Comparison of ENCODE assay signal across 13 cellular contexts in genomic region chrX:16160729-16161128, GRCh38. TPM values are rescaled to one million over a fixed set of nuclear protein-coding genes. Genes with fewer than 3 reads are reported as not detected.
DNase-seq lines count a peak whose midpoint lies in the region; FAIRE-seq and TF ChIP-seq lines count a peak whose summit lies in the region.
"Had no signal": no experiment of that assay in that cellular context is flagged by ENCODE, and none has a peak within 500 bp of the region (broad histone marks: within the 10 kb centered on the region; RNA-seq: fewer than 3 reads in every experiment).

No MANE protein-coding gene starts in this region.

- no peak for TF ChIP-seq CTCF in osteoblast (IDR thresholded peaks at IDR 0.05; ENCODE audit: extremely low read depth, low read depth, low read length)

- H2AFZ ChIP-seq in osteoblast (ENCODE audit: low read length): no peak overlapping the region

- no peaks in the 10 kb centered on the region for H3K27me3 ChIP-seq in osteoblast (ENCODE audit: insufficient read depth, low read length)

- H3K4me3 Mint-ChIP-seq in activated T-helper 2 cell treated with anti-CD3 and anti-CD28 coated beads, Interferon-gamma antibody, Interleukin-2, Interleukin-4, amounts not matched to agents 10 μg/mL and 5 μg/mL and 100 μg/mL, durations not matched to agents 14 hours and 24 hours and 36 hours (ENCODE audit: low read depth): no peak overlapping the region
- H3K4me3 Mint-ChIP-seq: activated T-cell treated with anti-CD3 and anti-CD28 coated beads, Interleukin-2, amount 50 U/mL, for 4 hours; neural crest cell; stimulated activated naive CD8-positive, alpha-beta T cell treated with anti-CD3 and anti-CD28 coated beads, Interleukin-15, Interleukin-2, amounts not matched to agents 100 ng/mL and 50 ng/mL, for 24 hours had no signal

- H3K9me3 ChIP-seq in osteoblast (ENCODE audit: low read depth, low read length): no peaks in the 10 kb centered on the region

- intact Hi-C loops in activated T-helper 2 cell treated with anti-CD3 and anti-CD28 coated beads, Interferon-gamma antibody, Interleukin-2, Interleukin-4, amounts not matched to agents 10 μg/mL and 5 μg/mL and 100 μg/mL, durations not matched to agents 14 hours and 24 hours and 36 hours (cut with micrococcal nuclease): no loop called here

- H3K79me2 ChIP-seq in osteoblast (ENCODE audit: insufficient read depth, low read length): no peaks in the 10 kb centered on the region

- no peaks in the 10 kb centered on the region for H3K4me1 Mint-ChIP-seq in activated T-helper 2 cell treated with anti-CD3 and anti-CD28 coated beads, Interferon-gamma antibody, Interleukin-2, Interleukin-4, amounts not matched to agents 10 μg/mL and 5 μg/mL and 100 μg/mL, durations not matched to agents 14 hours and 24 hours and 36 hours (ENCODE audit: low read depth)
- H3K4me1 Mint-ChIP-seq: neural crest cell had no signal

- H3K9me3 Mint-ChIP-seq in activated T-helper 2 cell treated with anti-CD3 and anti-CD28 coated beads, Interferon-gamma antibody, Interleukin-2, Interleukin-4, amounts not matched to agents 10 μg/mL and 5 μg/mL and 100 μg/mL, durations not matched to agents 14 hours and 24 hours and 36 hours: no peaks in the 10 kb centered on the region
- H3K9me3 Mint-ChIP-seq: activated T-cell treated with anti-CD3 and anti-CD28 coated beads, Interleukin-2, amount 50 U/mL, for 4 hours; neural crest cell; stimulated activated naive CD8-positive, alpha-beta T cell treated with anti-CD3 and anti-CD28 coated beads, Interleukin-15, Interleukin-2, amounts not matched to agents 100 ng/mL and 50 ng/mL, for 24 hours had no signal

- FAIRE-seq in RCC 7860 (lab: Jason Lieb, UNC): peak; percentile 99

- H4K20me1 ChIP-seq in osteoblast (ENCODE audit: insufficient read depth, low read length): no peaks in the 10 kb centered on the region

- H3K4me3 ChIP-seq in osteoblast (ENCODE audit: insufficient read depth, low read length): no peak overlapping the region

- peaks cover 11% of the 10 kb centered on the region for H3K4me1 ChIP-seq in osteoblast (ENCODE audit: insufficient read depth, low read length)

- H3K27me3 Mint-ChIP-seq in activated T-helper 2 cell treated with anti-CD3 and anti-CD28 coated beads, Interferon-gamma antibody, Interleukin-2, Interleukin-4, amounts not matched to agents 10 μg/mL and 5 μg/mL and 100 μg/mL, durations not matched to agents 14 hours and 24 hours and 36 hours (ENCODE audit: low read depth): peaks cover 3% of the 10 kb centered on the region
- H3K27me3 Mint-ChIP-seq: stimulated activated naive CD8-positive, alpha-beta T cell treated with anti-CD3 and anti-CD28 coated beads, Interleukin-15, Interleukin-2, amounts not matched to agents 100 ng/mL and 50 ng/mL, for 24 hours had no signal

- H3K36me3 ChIP-seq in osteoblast (ENCODE audit: insufficient read depth, low read length): no peaks in the 10 kb centered on the region

- no peaks in the 10 kb centered on the region for H3K36me3 Mint-ChIP-seq in activated T-helper 2 cell treated with anti-CD3 and anti-CD28 coated beads, Interferon-gamma antibody, Interleukin-2, Interleukin-4, amounts not matched to agents 10 μg/mL and 5 μg/mL and 100 μg/mL, durations not matched to agents 14 hours and 24 hours and 36 hours (ENCODE audit: low read depth)

- H3K4me2 ChIP-seq in osteoblast (ENCODE audit: insufficient read depth, low read length): peak overlapping the region; percentile 45

- peak overlapping the region; percentile 17 for H3K27ac ChIP-seq in osteoblast (ENCODE audit: low read depth, low read length)
- H3K27ac ChIP-seq: VCaP had no signal

- peak; percentile 68 for DNase-seq in GM04504 (ENCODE audit: low read depth)
- peak; percentile 95 for DNase-seq in RCC 7860 (ENCODE audit: low spot score)
- DNase-seq in epidermal melanocyte (ENCODE audit: insufficient read length, low spot score): peak; percentile 20
- DNase-seq in osteoblast (ENCODE audit: insufficient read length, low spot score, missing footprints): peak; percentile 89
- DNase-seq in activated T-helper 2 cell treated with anti-CD3 and anti-CD28 coated beads, Interferon-gamma antibody, Interleukin-2, Interleukin-4, amounts not matched to agents 10 μg/mL and 5 μg/mL and 100 μg/mL, durations not matched to agents 14 hours and 24 hours and 36 hours (ENCODE audit: low spot score): no peak
- DNase-seq in NCI-H2196 treated with DMSO at 0.1 percent for 48 hours (lab: John Stamatoyannopoulos, UW; ENCODE audit: unreplicated experiment): no peak
- no peak for DNase-seq in activated CD8-positive, alpha-beta memory T cell treated with anti-CD3 and anti-CD28 coated beads, Interleukin-2, amount 50 U/mL, for 4 hours
- no peak for DNase-seq in activated CD4-positive, alpha-beta T cell treated with anti-CD3 and anti-CD28 coated beads for 48 hours
- DNase-seq: activated T-cell treated with anti-CD3 and anti-CD28 coated beads, Interleukin-2, amount 50 U/mL, for 4 hours; NCI-H1092 treated with DMSO at 0.1 percent for 48 hours had no signal

- no peak overlapping the region for H3K27ac Mint-ChIP-seq in activated T-helper 2 cell treated with anti-CD3 and anti-CD28 coated beads, Interferon-gamma antibody, Interleukin-2, Interleukin-4, amounts not matched to agents 10 μg/mL and 5 μg/mL and 100 μg/mL, durations not matched to agents 14 hours and 24 hours and 36 hours
- H3K27ac Mint-ChIP-seq: stimulated activated naive CD8-positive, alpha-beta T cell treated with anti-CD3 and anti-CD28 coated beads, Interleukin-15, Interleukin-2, amounts not matched to agents 100 ng/mL and 50 ng/mL, for 24 hours had no signal

RNA-seq across cellular contexts. Expression of gene MAGEB17, which starts 6.6 kb away (rescaled TPM):
- total RNA-seq in osteoblast: not detected in 2 replicates
- not detected in 2 replicates for total RNA-seq in activated T-helper 2 cell treated with anti-CD3 and anti-CD28 coated beads, Interferon-gamma antibody, Interleukin-2, Interleukin-4, amounts not matched to agents 10 μg/mL and 5 μg/mL and 100 μg/mL, durations not matched to agents 14 hours and 24 hours and 36 hours
- total RNA-seq: activated T-cell treated with anti-CD3 and anti-CD28 coated beads, Interleukin-2, amount 50 U/mL, for 4 hours; neural crest cell had no signal

RNA-seq across cellular contexts. Expression of gene GRPR, which starts 37.4 kb away (rescaled TPM):
- not detected in 2 replicates for total RNA-seq in osteoblast
- 0.18 TPM in 1 of 2 replicates, not detected in the other for total RNA-seq in activated T-helper 2 cell treated with anti-CD3 and anti-CD28 coated beads, Interferon-gamma antibody, Interleukin-2, Interleukin-4, amounts not matched to agents 10 μg/mL and 5 μg/mL and 100 μg/mL, durations not matched to agents 14 hours and 24 hours and 36 hours

Comparison
In these comparisons a context has a peak if more than half of its experiments do, and no peak if none do; other contexts are left out.
1. DNase-seq: peak in GM04504 (single experiment), RCC 7860 (single experiment), epidermal melanocyte (single experiment) and osteoblast (single experiment); none in activated T-helper 2 cell treated with anti-CD3 and anti-CD28 coated beads, Interferon-gamma antibody, Interleukin-2, Interleukin-4, amounts not matched to agents 10 μg/mL and 5 μg/mL and 100 μg/mL, durations not matched to agents 14 hours and 24 hours and 36 hours (single experiment), NCI-H2196 treated with DMSO at 0.1 percent for 48 hours (single experiment), activated CD8-positive, alpha-beta memory T cell treated with anti-CD3 and anti-CD28 coated beads, Interleukin-2, amount 50 U/mL, for 4 hours (single experiment) and activated CD4-positive, alpha-beta T cell treated with anti-CD3 and anti-CD28 coated beads for 48 hours (single experiment).